In genomic region chr1:9292361-9293240, GRCh38 we compare ENCODE assay signal across 1 cellular context.
TF ChIP-seq lines count a peak whose summit lies in the region.

Gene SPSB1, plus strand, starts transcription at chr1:9292894. Its CDS starts 62,998 bp downstream, at chr1:9355892.

TF ChIP-seq in SK-N-SH, 30 proteins besides CTCF, POLR2A, EP300 and RAD21 (continued from another document):
- TF ChIP-seq, protein P1, sequence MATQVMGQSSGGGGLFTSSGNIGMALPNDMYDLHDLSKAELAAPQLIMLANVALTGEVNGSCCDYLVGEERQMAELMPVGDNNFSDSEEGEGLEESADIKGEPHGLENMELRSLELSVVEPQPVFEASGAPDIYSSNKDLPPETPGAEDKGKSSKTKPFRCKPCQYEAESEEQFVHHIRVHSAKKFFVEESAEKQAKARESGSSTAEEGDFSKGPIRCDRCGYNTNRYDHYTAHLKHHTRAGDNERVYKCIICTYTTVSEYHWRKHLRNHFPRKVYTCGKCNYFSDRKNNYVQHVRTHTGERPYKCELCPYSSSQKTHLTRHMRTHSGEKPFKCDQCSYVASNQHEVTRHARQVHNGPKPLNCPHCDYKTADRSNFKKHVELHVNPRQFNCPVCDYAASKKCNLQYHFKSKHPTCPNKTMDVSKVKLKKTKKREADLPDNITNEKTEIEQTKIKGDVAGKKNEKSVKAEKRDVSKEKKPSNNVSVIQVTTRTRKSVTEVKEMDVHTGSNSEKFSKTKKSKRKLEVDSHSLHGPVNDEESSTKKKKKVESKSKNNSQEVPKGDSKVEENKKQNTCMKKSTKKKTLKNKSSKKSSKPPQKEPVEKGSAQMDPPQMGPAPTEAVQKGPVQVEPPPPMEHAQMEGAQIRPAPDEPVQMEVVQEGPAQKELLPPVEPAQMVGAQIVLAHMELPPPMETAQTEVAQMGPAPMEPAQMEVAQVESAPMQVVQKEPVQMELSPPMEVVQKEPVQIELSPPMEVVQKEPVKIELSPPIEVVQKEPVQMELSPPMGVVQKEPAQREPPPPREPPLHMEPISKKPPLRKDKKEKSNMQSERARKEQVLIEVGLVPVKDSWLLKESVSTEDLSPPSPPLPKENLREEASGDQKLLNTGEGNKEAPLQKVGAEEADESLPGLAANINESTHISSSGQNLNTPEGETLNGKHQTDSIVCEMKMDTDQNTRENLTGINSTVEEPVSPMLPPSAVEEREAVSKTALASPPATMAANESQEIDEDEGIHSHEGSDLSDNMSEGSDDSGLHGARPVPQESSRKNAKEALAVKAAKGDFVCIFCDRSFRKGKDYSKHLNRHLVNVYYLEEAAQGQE (IDR thresholded peaks at IDR 0.05; ENCODE audit: low read depth, low read length) = no peak
- no peak for TF ChIP-seq IRF3 (IDR thresholded peaks at IDR 0.05; ENCODE audit: low read depth, low read length)
- peak; percentile 39; the same call in 1 of the 2 replicates for TF ChIP-seq NRF1 (IDR thresholded peaks at IDR 0.05; ENCODE audit: low read depth, low read length)
- TF ChIP-seq GATA2 (CRISPR knock-in tag; IDR thresholded peaks at IDR 0.05) = no peak
- no peak for TF ChIP-seq USF1 (IDR thresholded peaks at IDR 0.05; ENCODE audit: borderline replicate concordance, low read depth)
- no peak for TF ChIP-seq MEF2A (IDR thresholded peaks at IDR 0.05; ENCODE audit: borderline replicate concordance, low read depth)
- TF ChIP-seq MXI1 (IDR thresholded peaks at IDR 0.05; ENCODE audit: low read depth, low read length) = no peak
- TF ChIP-seq NFIC (IDR thresholded peaks at IDR 0.05; ENCODE audit: borderline replicate concordance) = no peak
- TF ChIP-seq FOSL2 (IDR thresholded peaks at IDR 0.05; ENCODE audit: borderline replicate concordance, low read depth) = no peak
- no peak for TF ChIP-seq ZBTB33 (IDR thresholded peaks at IDR 0.05; ENCODE audit: borderline replicate concordance, low read depth)
